Comparison of ENCODE assay signal across 1 cellular context in genomic region chr21:26085100-26085499, GRCh38.
TF ChIP-seq lines count a peak whose summit lies in the region.

No MANE protein-coding gene starts in this region.

TF ChIP-seq in GM23338, 12 proteins besides CTCF, POLR2A, EP300 and RAD21 (continued from another document):
- TF ChIP-seq ZNF462 (CRISPR knock-in tag; IDR thresholded peaks at IDR 0.05), result no peak
- no peak for TF ChIP-seq EZH2 (IDR thresholded peaks at IDR 0.05; ENCODE audit: low read depth, unreplicated experiment)
